ENCODE assay signal across 8 cellular contexts in genomic region chr17:17109896-17110295, GRCh38.
A peak's percentile ranks its signal among the peaks of the same experiment; 100 is the strongest.
DNase-seq lines count a peak whose midpoint lies in the region; ATAC-seq and TF ChIP-seq lines count a peak whose summit lies in the region.

No MANE protein-coding gene starts in this region.

- peak in 6 of 10 experiments; percentile 22 to 36 (median 30) for DNase-seq in CD4-positive, alpha-beta T cell
- peak; percentile 23 for DNase-seq in RWPE1 (ENCODE audit: low spot score)
- DNase-seq in chondrocyte (ENCODE audit: low spot score) = peak; percentile 41
- DNase-seq in GM10248 (ENCODE audit: extremely low spot score) = no peak
- DNase-seq in dermis blood vessel endothelial cell = no peak
- DNase-seq in uterus = no peak
- DNase-seq in NCI-H2171 treated with DMSO at 0.1 percent for 48 hours (lab: John Stamatoyannopoulos, UW) = no peak

- no peaks in the 10 kb centered on the region for H3K9me3 Mint-ChIP-seq in CD4-positive, alpha-beta T cell
- H3K9me3 Mint-ChIP-seq in chondrocyte (ENCODE audit: low read depth) = no peaks in the 10 kb centered on the region

- H3K4me1 ChIP-seq in mucosa of rectum (ENCODE audit: control insufficient read depth in 2 of 2, insufficient read depth in 2 of 2, low read length in 2 of 2) = peaks cover 38 to 52% of the 10 kb centered on the region in 2 donors
- H3K4me1 ChIP-seq in uterus = peaks cover 7 to 32% of the 10 kb centered on the region in 2 donors

- peak; percentile 69 for ATAC-seq in CD4-positive, alpha-beta T cell (ENCODE audit: poor library complexity)

- peaks cover 81% of the 10 kb centered on the region for H3K4me1 Mint-ChIP-seq in CD4-positive, alpha-beta T cell (ENCODE audit: low read depth)
- peaks cover 56% of the 10 kb centered on the region for H3K4me1 Mint-ChIP-seq in chondrocyte (ENCODE audit: low read depth)

- POLR2A ChIA-PET in CD4-positive, alpha-beta T cell (lab: Charles Lee) = interaction anchor here (0.8 kb wide), 1 partner anchor 11 kb away, joined by 3 read pairs; no protein-coding TSS in a partner anchor
- POLR2A ChIA-PET in RWPE1 (lab: Yijun Ruan, JAX; ENCODE audit: low non-redundant PET) (interaction anchor here (0.7 kb wide), 1 partner anchor 81 kb away, joined by 7 read pairs; no protein-coding TSS in a partner anchor), GM10248 (lab: Yijun Ruan, JAX) (no interaction called here)

- H3K27me3 ChIP-seq in CD4-positive, alpha-beta T cell (ENCODE audit: control insufficient read depth, insufficient read depth, low read length) = no peaks in the 10 kb centered on the region
- H3K27me3 ChIP-seq in mucosa of rectum (ENCODE audit: control insufficient read depth in 2 of 2, insufficient read depth in 2 of 2, low read length in 2 of 2) (no peaks in the 10 kb centered on the region), uterus (no peaks in the 10 kb centered on the region)

- no peaks in the 10 kb centered on the region for H3K9me3 ChIP-seq in CD4-positive, alpha-beta T cell (ENCODE audit: control insufficient read depth, low read length)
- H3K9me3 ChIP-seq in mucosa of rectum (ENCODE audit: control insufficient read depth in 2 of 2, low read length in 2 of 2) (no peaks in the 10 kb centered on the region), uterus (no peaks in the 10 kb centered on the region)

- H3K9ac ChIP-seq in mucosa of rectum (ENCODE audit: low read depth in 1 of 2, low read length in 2 of 2) = peak overlapping the region; percentile 44 to 64

- no peaks in the 10 kb centered on the region for H3K27me3 Mint-ChIP-seq in CD4-positive, alpha-beta T cell
- H3K27me3 Mint-ChIP-seq in chondrocyte (ENCODE audit: low read depth) = no peaks in the 10 kb centered on the region

- peak overlapping the region; percentile 40 for H3K4me3 Mint-ChIP-seq in CD4-positive, alpha-beta T cell
- H3K4me3 Mint-ChIP-seq in chondrocyte (ENCODE audit: unreplicated experiment) = no peak overlapping the region

- peak overlapping the region in 1 of 2 donors; percentile 15 for H3K4me3 ChIP-seq in mucosa of rectum (ENCODE audit: low read length in 2 of 2)
- no peak overlapping the region for H3K4me3 ChIP-seq in uterus

- no peak for TF ChIP-seq POLR2A in uterus (IDR thresholded peaks at IDR 0.05)

- TF ChIP-seq CTCF in CD4-positive, alpha-beta T cell (IDR thresholded peaks at IDR 0.05) = no peak
- no peak for TF ChIP-seq CTCF in RWPE1 (conservative IDR thresholded peaks at IDR 0.05; ENCODE audit: low read depth)
- no peak for TF ChIP-seq CTCF in chondrocyte (IDR thresholded peaks at IDR 0.05)
- TF ChIP-seq CTCF in GM10248 (IDR thresholded peaks at IDR 0.05; ENCODE audit: control extremely low read depth, extremely low read depth, low read depth, missing control alignments) = no peak
- TF ChIP-seq CTCF in uterus (IDR thresholded peaks at IDR 0.05) = no peak

- H3K36me3 ChIP-seq in mucosa of rectum (ENCODE audit: control insufficient read depth in 2 of 2, insufficient read depth in 2 of 2, low read length in 2 of 2) (peaks cover 0 to 10% of the 10 kb centered on the region in 2 donors), uterus (no peaks in the 10 kb centered on the region)

- CTCF ChIA-PET in CD4-positive, alpha-beta T cell (lab: Charles Lee) = interaction anchor here (0.8 to 2.3 kb wide), 3 partner anchors 9 to 920 kb away, joined by 3 to 6 read pairs (median 3); no protein-coding TSS in a partner anchor
- CTCF ChIA-PET in RWPE1 (lab: Yijun Ruan, JAX) = interaction anchor here (0.6 kb wide), 2 partner anchors 32 to 1751 kb away, joined by 3 to 4 read pairs; no protein-coding TSS in a partner anchor
- CTCF ChIA-PET in GM10248 (lab: Yijun Ruan, JAX) = interaction anchor here (1.5 kb wide), 1 partner anchor 11 kb away, joined by 7 read pairs; no protein-coding TSS in a partner anchor

- intact Hi-C loops in CD4-positive, alpha-beta T cell (cut with DNase I, micrococcal nuclease) = no loop called here
- intact Hi-C loops in uterus (cut with DNase I; ENCODE audit: low total_unique reads) = no loop called here

- H3K36me3 Mint-ChIP-seq in CD4-positive, alpha-beta T cell (ENCODE audit: low read depth) = peaks cover 7% of the 10 kb centered on the region
- H3K36me3 Mint-ChIP-seq in chondrocyte (ENCODE audit: low read depth) = no peaks in the 10 kb centered on the region

- no peak overlapping the region for H3K27ac ChIP-seq in CD4-positive, alpha-beta T cell (ENCODE audit: low read depth, low read length)
- peak overlapping the region; percentile 79 for H3K27ac ChIP-seq in RWPE1
- peak overlapping the region; percentile 92 to 93 for H3K27ac ChIP-seq in mucosa of rectum (ENCODE audit: low read depth in 2 of 2, low read length in 2 of 2)
- peak overlapping the region in 1 of 2 donors; percentile 36 for H3K27ac ChIP-seq in uterus

- peak overlapping the region; percentile 67 for H3K27ac Mint-ChIP-seq in CD4-positive, alpha-beta T cell
- peak overlapping the region; percentile 3 for H3K27ac Mint-ChIP-seq in chondrocyte (ENCODE audit: unreplicated experiment)

Comparison
In these comparisons a context has a peak if more than half of its experiments do, and no peak if none do; other contexts are left out.
1. DNase-seq: peak in CD4-positive, alpha-beta T cell (6 of 10), RWPE1 (single experiment) and chondrocyte (single experiment); none in GM10248 (single experiment), dermis blood vessel endothelial cell (single experiment), uterus (0 of 2) and NCI-H2171 treated with DMSO at 0.1 percent for 48 hours (single experiment).